9 cellular contexts compared by ENCODE assay signal in genomic region chr19:3133793-3134116, GRCh38. TPM values are rescaled to one million over a fixed set of nuclear protein-coding genes. Genes with fewer than 3 reads are reported as not detected.
DNase-seq lines count a peak whose midpoint lies in the region; ATAC-seq and TF ChIP-seq lines count a peak whose summit lies in the region.
"Had no signal": no experiment of that assay in that cellular context is flagged by ENCODE, and none has a peak within 500 bp of the region (broad histone marks: within the 10 kb centered on the region; RNA-seq: fewer than 3 reads in every experiment).

No MANE protein-coding gene starts in this region.

- H3K4me3 ChIP-seq in CD4-positive, alpha-beta memory T cell (ENCODE audit: low read length in 2 of 2), result no peak overlapping the region
- H3K4me3 ChIP-seq in thyroid gland (replicated peaks in 1 of 3), result no peak overlapping the region
- H3K4me3 ChIP-seq: ovary had no signal

- 67 to 74% methylated on average over 4 of the region's 4 CpGs for WGBS in thyroid gland, 2 donors

- H3K36me3 ChIP-seq in CD4-positive, alpha-beta memory T cell (ENCODE audit: insufficient read depth, low read length), result no peaks in the 10 kb centered on the region
- no peaks in the 10 kb centered on the region for H3K36me3 ChIP-seq in thyroid gland
- H3K36me3 ChIP-seq: ovary had no signal

- H3K36me3 Mint-ChIP-seq in CD4-positive, alpha-beta memory T cell, result peaks cover 0 to 4% of the 10 kb centered on the region in 2 donors
- peaks cover 6 to 20% of the 10 kb centered on the region in 2 donors for H3K36me3 Mint-ChIP-seq in activated naive CD4-positive, alpha-beta T cell treated with anti-CD3 and anti-CD28 coated beads, Interleukin-2, amount 50 U/mL, for 72 hours
- no peaks in the 10 kb centered on the region for H3K36me3 Mint-ChIP-seq in naive B cell

- peak overlapping the region; percentile 75 to 89 (median 82) for H3K4me3 Mint-ChIP-seq in CD4-positive, alpha-beta memory T cell
- H3K4me3 Mint-ChIP-seq in naive B cell, result peak overlapping the region in 6 of 8 donors; percentile 41 to 76 (median 56)

- intact Hi-C loops in CD4-positive, alpha-beta memory T cell (cut with micrococcal nuclease), result loop anchor here (5.0 kb wide), 1 partner anchor 44 kb away; the partner anchor contains the start of gene S1PR4
- intact Hi-C loops in thyroid gland (cut with DNase I), result no loop called here

- no peak for TF ChIP-seq POLR2A in thyroid gland (IDR thresholded peaks at IDR 0.05)

- no peaks in the 10 kb centered on the region for H3K27me3 ChIP-seq in CD4-positive, alpha-beta memory T cell (ENCODE audit: insufficient read depth, low read length)
- H3K27me3 ChIP-seq in thyroid gland, result no peaks in the 10 kb centered on the region
- H3K27me3 ChIP-seq: ovary had no signal

- no peaks in the 10 kb centered on the region for H3K9me3 Mint-ChIP-seq in CD4-positive, alpha-beta memory T cell
- H3K9me3 Mint-ChIP-seq in activated naive CD4-positive, alpha-beta T cell treated with anti-CD3 and anti-CD28 coated beads, Interleukin-2, amount 50 U/mL, for 72 hours, result no peaks in the 10 kb centered on the region
- no peaks in the 10 kb centered on the region for H3K9me3 Mint-ChIP-seq in naive B cell

- H3K27ac ChIP-seq in CD4-positive, alpha-beta memory T cell (ENCODE audit: low read depth, low read length), result peak overlapping the region; percentile 69
- no peak overlapping the region for H3K27ac ChIP-seq in thyroid gland
- H3K27ac ChIP-seq: ovary had no signal

- no peaks in the 10 kb centered on the region for H3K27me3 Mint-ChIP-seq in CD4-positive, alpha-beta memory T cell
- peaks cover 0 to 17% (median 5%) of the 10 kb centered on the region in 3 donors for H3K27me3 Mint-ChIP-seq in naive B cell

- H3K27ac Mint-ChIP-seq in CD4-positive, alpha-beta memory T cell, result peak overlapping the region; percentile 91 to 98 (median 97)
- peak overlapping the region; percentile 71 to 90 for H3K27ac Mint-ChIP-seq in activated naive CD4-positive, alpha-beta T cell treated with anti-CD3 and anti-CD28 coated beads, Interleukin-2, amount 50 U/mL, for 72 hours
- peak overlapping the region; percentile 67 to 95 (median 92) for H3K27ac Mint-ChIP-seq in naive B cell

- peaks cover 41% of the 10 kb centered on the region for H3K4me1 ChIP-seq in CD4-positive, alpha-beta memory T cell (ENCODE audit: insufficient read depth, low read length)
- no peaks in the 10 kb centered on the region for H3K4me1 ChIP-seq in thyroid gland

- H3K4me1 Mint-ChIP-seq in CD4-positive, alpha-beta memory T cell, result peaks cover 19 to 49% (median 31%) of the 10 kb centered on the region in 4 donors
- peaks cover 9 to 35% (median 14%) of the 10 kb centered on the region in 3 donors for H3K4me1 Mint-ChIP-seq in naive B cell

- TF ChIP-seq CTCF in thyroid gland (IDR thresholded peaks at IDR 0.05), result no peak

- CTCF ChIA-PET in CD4-positive, alpha-beta memory T cell (lab: Charles Lee; ENCODE audit: partially characterized antibody), result interaction anchor here (0.6 to 11.6 kb wide), 4 partner anchors 7 to 1308 kb away, joined by 3 to 158 read pairs (median 4); no protein-coding TSS in a partner anchor

- ATAC-seq in GM21528 (IDR thresholded peaks at IDR 0.05; ENCODE audit: low FRiP score, unreplicated experiment), result peak; percentile 23
- ATAC-seq in activated naive CD4-positive, alpha-beta T cell treated with anti-CD3 and anti-CD28 coated beads, Interleukin-2, amount 50 U/mL, for 72 hours, result no peak
- ATAC-seq in naive B cell (ENCODE audit: low read depth in 2 of 2), result no peak

- POLR2A ChIA-PET in CD4-positive, alpha-beta memory T cell (lab: Charles Lee; ENCODE audit: partially characterized antibody), result interaction anchor here (1.4 to 1.9 kb wide), 3 partner anchors 8 to 98 kb away, joined by 3 to 12 read pairs (median 6); no protein-coding TSS in a partner anchor

- DNase-seq in CD4-positive, alpha-beta memory T cell, result no peak
- no peak for DNase-seq in activated naive CD4-positive, alpha-beta T cell treated with anti-CD3 and anti-CD28 coated beads, Interleukin-2, amount 50 U/mL, for 72 hours (ENCODE audit: low spot score in 2 of 2)
- DNase-seq in naive B cell (no peak), DMS53 treated with DMSO at 0.1 percent for 48 hours (lab: John Stamatoyannopoulos, UW; ENCODE audit: unreplicated experiment) (no peak), NCI-H1436 (lab: John Stamatoyannopoulos, UW) (no peak), thyroid gland (no peak), putamen (ENCODE audit: low spot score) (no peak)

- H3K9me3 ChIP-seq in CD4-positive, alpha-beta memory T cell (ENCODE audit: control insufficient read depth in 1 of 2, low read length in 2 of 2), result no peaks in the 10 kb centered on the region
- H3K9me3 ChIP-seq in thyroid gland, result no peaks in the 10 kb centered on the region
- H3K9me3 ChIP-seq: ovary had no signal

RNA-seq across cellular contexts. Expression of gene GNA15, which starts 2.1 kb away (rescaled TPM):
- total RNA-seq in CD4-positive, alpha-beta memory T cell, result 1 to 10 TPM; 2.5 to 2.8 TPM
- 1 to 10 TPM; 4.1 to 4.8 TPM for polyA plus RNA-seq in CD4-positive, alpha-beta memory T cell
- 100 to 1,000 TPM in 1 of 2 donors, 1 to 10 TPM in 1; 3.0 to 105 TPM for total RNA-seq in activated naive CD4-positive, alpha-beta T cell treated with anti-CD3 and anti-CD28 coated beads, Interleukin-2, amount 50 U/mL, for 72 hours
- polyA plus RNA-seq in naive B cell (ENCODE audit: low read depth in 6 of 6), result under 1 TPM in 3 of 6 donors, not detected in 3; 0.21 to 0.59 (median 0.53) TPM
- total RNA-seq in thyroid gland, result 1 to 10 TPM in 3 of 4 donors, under 1 TPM in 1; 0.88 to 4.6 (median 2.1) TPM

RNA-seq across cellular contexts. Expression of gene GNA11, which starts 39.6 kb away (rescaled TPM):
- total RNA-seq in CD4-positive, alpha-beta memory T cell, result 1 to 10 TPM; 3.5 to 3.9 TPM
- polyA plus RNA-seq in CD4-positive, alpha-beta memory T cell, result under 1 TPM; 0.09 to 0.39 TPM
- total RNA-seq in activated naive CD4-positive, alpha-beta T cell treated with anti-CD3 and anti-CD28 coated beads, Interleukin-2, amount 50 U/mL, for 72 hours, result 10 to 100 TPM in 1 of 2 donors, 1 to 10 TPM in 1; 3.1 to 11.4 TPM
- 1 to 10 TPM in 2 of 6 donors, under 1 TPM in 3, not detected in 1; 0.23 to 1.2 (median 0.99) TPM for polyA plus RNA-seq in naive B cell (ENCODE audit: low read depth in 6 of 6)
- total RNA-seq in thyroid gland, result 10 to 100 TPM; 49.9 to 69.6 (median 63.8) TPM

RNA-seq across cellular contexts. Expression of gene S1PR4, which starts 44.8 kb away (rescaled TPM):
- total RNA-seq in CD4-positive, alpha-beta memory T cell, result 100 to 1,000 TPM; 231 to 235 TPM
- 100 to 1,000 TPM; 448 to 503 TPM for polyA plus RNA-seq in CD4-positive, alpha-beta memory T cell
- 10 to 100 TPM; 18.6 to 62.1 TPM for total RNA-seq in activated naive CD4-positive, alpha-beta T cell treated with anti-CD3 and anti-CD28 coated beads, Interleukin-2, amount 50 U/mL, for 72 hours
- polyA plus RNA-seq in naive B cell (ENCODE audit: low read depth in 6 of 6), result 100 to 1,000 TPM; 307 to 524 (median 405) TPM
- 1 to 10 TPM; 2.1 to 5.4 (median 3.4) TPM for total RNA-seq in thyroid gland

RNA-seq across cellular contexts. Expression of gene NCLN, which starts 52.0 kb away (rescaled TPM):
- total RNA-seq in CD4-positive, alpha-beta memory T cell, result 10 to 100 TPM; 53.0 to 59.3 TPM
- 10 to 100 TPM; 25.1 to 45.6 TPM for polyA plus RNA-seq in CD4-positive, alpha-beta memory T cell
- total RNA-seq in activated naive CD4-positive, alpha-beta T cell treated with anti-CD3 and anti-CD28 coated beads, Interleukin-2, amount 50 U/mL, for 72 hours, result 10 to 100 TPM; 41.7 to 63.3 TPM
- 10 to 100 TPM; 17.1 to 47.6 (median 29.2) TPM for polyA plus RNA-seq in naive B cell (ENCODE audit: low read depth in 6 of 6)
- total RNA-seq in thyroid gland, result 10 to 100 TPM; 30.8 to 48.5 (median 37.2) TPM

Comparison
In these comparisons a context has a peak if more than half of its experiments do, and no peak if none do; other contexts are left out.
1. RNA of gene GNA11, which starts 39.6 kb away (total RNA-seq): 49.9 to 69.6 TPM in thyroid gland; 3.1 to 11.4 TPM in activated naive CD4-positive, alpha-beta T cell treated with anti-CD3 and anti-CD28 coated beads, Interleukin-2, amount 50 U/mL, for 72 hours and 3.5 to 3.9 TPM in CD4-positive, alpha-beta memory T cell; every median in the first group is over 4 times any median in the second.
2. Peak in every context shown above with its lines, with median percentiles within 50 percentile points of each other: H3K27ac Mint-ChIP-seq.